In the genomic region with DNA sequence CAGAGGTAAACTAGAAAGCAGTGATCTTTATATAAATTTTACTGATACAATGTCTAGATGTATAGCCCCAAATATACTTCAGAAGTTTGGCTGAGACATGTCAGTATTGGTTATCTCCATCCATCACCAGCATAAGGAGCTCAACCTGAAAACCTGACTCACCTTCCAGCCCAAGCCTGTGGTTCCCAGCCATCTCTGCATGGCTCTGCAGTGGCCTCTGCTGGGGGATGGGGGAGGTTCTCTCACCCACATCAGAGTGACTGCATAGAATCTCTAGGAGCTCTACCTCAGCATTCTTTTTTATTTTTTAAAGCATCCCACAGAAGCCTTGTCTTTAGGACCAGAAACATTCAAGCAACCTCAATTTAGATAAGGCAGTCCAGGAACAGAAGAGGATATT, we compare ENCODE assay signal across 2 cellular contexts.
TF ChIP-seq lines count a peak whose summit lies in the region.

No MANE protein-coding gene starts in this region.

TF ChIP-seq in HEK293, 187 proteins besides CTCF, POLR2A, EP300 and RAD21 (continued from another document):
- TF ChIP-seq ZNF654 (tag by site-specific recombination; IDR thresholded peaks at IDR 0.05; ENCODE audit: low read depth) = peak; percentile 56
- TF ChIP-seq EGR2 (tag by site-specific recombination; IDR thresholded peaks at IDR 0.05; ENCODE audit: low read depth) = 0 out of 2 replicates have a peak, but pooled peaks have one; percentile 8
- TF ChIP-seq ZFP69B (tag by site-specific recombination; IDR thresholded peaks at IDR 0.05) = no peak
- TF ChIP-seq ZNF10 (tag by site-specific recombination; IDR thresholded peaks at IDR 0.05) = 0 out of 2 replicates have a peak, but pooled peaks have one; percentile 14
- TF ChIP-seq ZNF747 (tag by site-specific recombination; IDR thresholded peaks at IDR 0.05) = no peak
TF ChIP-seq in HEK293: peak in this region for 3.

TF ChIP-seq in endothelial cell of umbilical vein, 7 proteins besides CTCF, POLR2A, EP300 and RAD21 (continued from another document):
- TF ChIP-seq, protein P1, sequence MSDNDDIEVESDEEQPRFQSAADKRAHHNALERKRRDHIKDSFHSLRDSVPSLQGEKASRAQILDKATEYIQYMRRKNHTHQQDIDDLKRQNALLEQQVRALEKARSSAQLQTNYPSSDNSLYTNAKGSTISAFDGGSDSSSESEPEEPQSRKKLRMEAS (IDR thresholded peaks at IDR 0.05; ENCODE audit: insufficient read depth, insufficient read length) = no peak
- TF ChIP-seq POLR2AphosphoS5 (IDR thresholded peaks at IDR 0.05; ENCODE audit: insufficient read depth, low read depth, low read length) (no peak), MYC (IDR thresholded peaks at IDR 0.05; ENCODE audit: low read depth, low read length) (no peak), EZH2 (IDR thresholded peaks at IDR 0.05; ENCODE audit: borderline replicate concordance, low read depth, low read length, severe bottlenecking) (no peak), GATA2 (IDR thresholded peaks at IDR 0.05; ENCODE audit: insufficient read depth, insufficient read length, low read depth, low read length) (no peak), FOS (IDR thresholded peaks at IDR 0.05; ENCODE audit: borderline replicate concordance, insufficient read depth, low read length) (no peak)
